ENCODE assay signal across 8 cellular contexts in the genomic region with DNA sequence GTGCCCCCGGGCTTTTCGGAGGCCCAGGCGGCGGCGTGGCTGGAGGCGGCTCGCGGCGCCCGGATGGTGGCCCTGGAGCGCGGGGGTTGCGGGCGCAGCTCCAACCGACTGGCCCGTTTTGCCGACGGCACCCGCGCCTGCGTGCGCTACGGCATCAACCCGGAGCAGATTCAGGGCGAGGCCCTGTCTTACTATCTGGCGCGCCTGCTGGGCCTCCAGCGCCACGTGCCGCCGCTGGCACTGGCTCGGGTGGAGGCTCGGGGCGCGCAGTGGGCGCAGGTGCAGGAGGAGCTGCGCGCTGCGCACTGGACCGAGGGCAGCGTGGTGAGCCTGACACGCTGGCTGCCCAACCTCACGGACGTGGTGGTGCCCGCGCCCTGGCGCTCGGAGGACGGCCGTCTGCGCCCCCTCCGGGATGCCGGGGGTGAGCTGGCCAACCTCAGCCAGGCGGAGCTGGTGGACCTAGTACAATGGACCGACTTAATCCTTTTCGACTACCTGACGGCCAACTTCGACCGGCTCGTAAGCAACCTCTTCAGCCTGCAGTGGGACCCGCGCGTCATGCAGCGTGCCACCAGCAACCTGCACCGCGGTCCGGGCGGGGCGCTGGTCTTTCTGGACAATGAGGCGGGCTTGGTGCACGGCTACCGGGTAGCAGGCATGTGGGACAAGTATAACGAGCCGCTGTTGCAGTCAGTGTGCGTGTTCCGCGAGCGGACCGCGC. TPM values are rescaled to one million over a fixed set of nuclear protein-coding genes. Genes with fewer than 3 reads are reported as not detected.
DNase-seq lines count a peak whose midpoint lies in the region; ATAC-seq and TF ChIP-seq lines count a peak whose summit lies in the region.

No MANE protein-coding gene starts in this region.

- peak overlapping the region; percentile 90 for H3K4me2 ChIP-seq in SK-N-SH

- ATAC-seq in HG03432 (IDR thresholded peaks at IDR 0.05; ENCODE audit: unreplicated experiment): peak; percentile 41
- ATAC-seq in GM18520 (IDR thresholded peaks at IDR 0.05; ENCODE audit: unreplicated experiment): no peak

- TF ChIP-seq EP300 in SK-N-SH (IDR thresholded peaks at IDR 0.05; ENCODE audit: borderline replicate concordance in 1 of 2, low read depth in 1 of 2, low read length in 1 of 2): no peak

- CTCF ChIA-PET in SK-N-SH (lab: Yijun Ruan, JAX): interaction anchor here (0.6 to 3.8 kb wide), 19 partner anchors 9 to 874 kb away, joined by 3 to 34 read pairs (median 4); no protein-coding TSS in a partner anchor

- H3K9me3 ChIP-seq in SK-N-SH (no peaks in the 10 kb centered on the region), endocrine pancreas (ENCODE audit: control insufficient read depth, low read length) (no peaks in the 10 kb centered on the region), mesodermal cell (ENCODE audit: control insufficient read depth, low read length) (no peaks in the 10 kb centered on the region), thyroid gland (no peaks in the 10 kb centered on the region)

- TF ChIP-seq CTCF in SK-N-SH (IDR thresholded peaks at IDR 0.05) (no peak), thyroid gland (IDR thresholded peaks at IDR 0.05) (no peak)

- H4K20me1 ChIP-seq in SK-N-SH (ENCODE audit: insufficient read depth): no peaks in the 10 kb centered on the region

- no peak for TF ChIP-seq RAD21 in SK-N-SH (IDR thresholded peaks at IDR 0.05; ENCODE audit: low read length)

- H3K9ac ChIP-seq in SK-N-SH (peak overlapping the region; percentile 81), endocrine pancreas (ENCODE audit: control insufficient read depth, insufficient read depth, low read length) (peak overlapping the region; percentile 7)

- H3K9me2 ChIP-seq in SK-N-SH: no peaks in the 10 kb centered on the region

- DNase-seq in COLO668 (lab: John Stamatoyannopoulos, UW; ENCODE audit: unreplicated experiment): peak; percentile 84
- peak; percentile 35 for DNase-seq in GM19238 (ENCODE audit: insufficient read length, low spot score)
- DNase-seq in SK-N-SH: peak; percentile 71
- DNase-seq in thyroid gland: peak; percentile 8 to 14

- H3K4me1 ChIP-seq in SK-N-SH (ENCODE audit: control insufficient read depth in 1 of 2, insufficient read depth in 2 of 2, low read depth in 1 of 2, low read length in 1 of 2) (peaks cover 31 to 64% of the 10 kb centered on the region in 2 experiments), endocrine pancreas (ENCODE audit: control insufficient read depth, insufficient read depth, low read length) (peaks cover 6% of the 10 kb centered on the region), mesodermal cell (ENCODE audit: control insufficient read depth, insufficient read depth, low read length, poor library complexity, severe bottlenecking) (peaks cover 45% of the 10 kb centered on the region), thyroid gland (peaks cover 15 to 24% of the 10 kb centered on the region in 2 donors)

- peaks cover 40% of the 10 kb centered on the region for H3K79me2 ChIP-seq in SK-N-SH (ENCODE audit: insufficient read depth)

- peaks cover 50% of the 10 kb centered on the region for H3F3A ChIP-seq in SK-N-SH (replicated peaks; ENCODE audit: insufficient read depth)

- peaks cover 2 to 8% of the 10 kb centered on the region in 2 experiments for H3K36me3 ChIP-seq in SK-N-SH (replicated peaks in 1 of 2; ENCODE audit: control insufficient read depth in 1 of 2, insufficient read depth in 2 of 2, low read length in 1 of 2)
- H3K36me3 ChIP-seq in endocrine pancreas (ENCODE audit: control insufficient read depth, insufficient read depth, low read length): no peaks in the 10 kb centered on the region
- peaks cover 4% of the 10 kb centered on the region for H3K36me3 ChIP-seq in mesodermal cell (ENCODE audit: control insufficient read depth, insufficient read depth, low read length)
- no peaks in the 10 kb centered on the region for H3K36me3 ChIP-seq in thyroid gland

- no peaks in the 10 kb centered on the region for H3K27me3 ChIP-seq in SK-N-SH (ENCODE audit: insufficient read depth)
- H3K27me3 ChIP-seq in endocrine pancreas (ENCODE audit: control insufficient read depth, insufficient read depth, low read length): no peaks in the 10 kb centered on the region
- H3K27me3 ChIP-seq in thyroid gland: peaks cover 18% of the 10 kb centered on the region

- POLR2A ChIA-PET in SK-N-SH (lab: Yijun Ruan, JAX): interaction anchor here (1.1 kb wide), 1 partner anchor 203 kb away, joined by 5 read pairs; no protein-coding TSS in a partner anchor

- H2AFZ ChIP-seq in SK-N-SH (ENCODE audit: low read depth): 0 out of 2 replicates have a peak overlapping the region, but pooled peaks have one; percentile 9

- H3K27ac ChIP-seq in SK-N-SH (ENCODE audit: low read depth in 2 of 2, low read length in 1 of 2) (peak overlapping the region; percentile 64 to 94), mesodermal cell (ENCODE audit: low read depth, low read length, severe bottlenecking) (peak overlapping the region; percentile 95), thyroid gland (peak overlapping the region in 1 of 3 donors; percentile 17)

- TF ChIP-seq POLR2A in thyroid gland (IDR thresholded peaks at IDR 0.05): no peak

- under 1% methylated on average over 25 of the region's 80 CpGs for WGBS in SK-N-SH (ENCODE audit: low lambda C conversion rate)
- 0 to 1% methylated on average over 67 to 76 of the region's 80 CpGs for whole genome bisulfite sequencing in mesodermal cell (ENCODE audit: insufficient coverage in 2 of 2), 2 experiments
- WGBS in thyroid gland, 2 donors: 2 to 4% methylated on average over 11 to 25 of the region's 80 CpGs

- H3K4me3 ChIP-seq in SK-N-SH (ENCODE audit: low read depth in 2 of 2, low read length in 1 of 2) (peak overlapping the region; percentile 71), endocrine pancreas (ENCODE audit: control insufficient read depth, insufficient read depth, low read length) (no peak overlapping the region), mesodermal cell (ENCODE audit: extremely low read depth, insufficient read depth, low read length, poor library complexity, severe bottlenecking) (peak overlapping the region; percentile 75), thyroid gland (replicated peaks in 1 of 3) (peak overlapping the region in 1 of 3 donors; percentile 49)

- intact Hi-C loops in thyroid gland (cut with DNase I): loop anchor here (5.0 to 10.0 kb wide), 2 partner anchors 206 to 648 kb away; no protein-coding TSS in a partner anchor

TF ChIP-seq in SK-N-SH, 30 proteins besides CTCF, POLR2A, EP300 and RAD21:
- TF ChIP-seq, protein P1, sequence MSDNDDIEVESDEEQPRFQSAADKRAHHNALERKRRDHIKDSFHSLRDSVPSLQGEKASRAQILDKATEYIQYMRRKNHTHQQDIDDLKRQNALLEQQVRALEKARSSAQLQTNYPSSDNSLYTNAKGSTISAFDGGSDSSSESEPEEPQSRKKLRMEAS (IDR thresholded peaks at IDR 0.05; ENCODE audit: low read depth): peak; percentile 88
- no peak for TF ChIP-seq EZH2phosphoT487 (IDR thresholded peaks at IDR 0.05; ENCODE audit: borderline replicate concordance, low read depth)
- TF ChIP-seq, protein P2, sequence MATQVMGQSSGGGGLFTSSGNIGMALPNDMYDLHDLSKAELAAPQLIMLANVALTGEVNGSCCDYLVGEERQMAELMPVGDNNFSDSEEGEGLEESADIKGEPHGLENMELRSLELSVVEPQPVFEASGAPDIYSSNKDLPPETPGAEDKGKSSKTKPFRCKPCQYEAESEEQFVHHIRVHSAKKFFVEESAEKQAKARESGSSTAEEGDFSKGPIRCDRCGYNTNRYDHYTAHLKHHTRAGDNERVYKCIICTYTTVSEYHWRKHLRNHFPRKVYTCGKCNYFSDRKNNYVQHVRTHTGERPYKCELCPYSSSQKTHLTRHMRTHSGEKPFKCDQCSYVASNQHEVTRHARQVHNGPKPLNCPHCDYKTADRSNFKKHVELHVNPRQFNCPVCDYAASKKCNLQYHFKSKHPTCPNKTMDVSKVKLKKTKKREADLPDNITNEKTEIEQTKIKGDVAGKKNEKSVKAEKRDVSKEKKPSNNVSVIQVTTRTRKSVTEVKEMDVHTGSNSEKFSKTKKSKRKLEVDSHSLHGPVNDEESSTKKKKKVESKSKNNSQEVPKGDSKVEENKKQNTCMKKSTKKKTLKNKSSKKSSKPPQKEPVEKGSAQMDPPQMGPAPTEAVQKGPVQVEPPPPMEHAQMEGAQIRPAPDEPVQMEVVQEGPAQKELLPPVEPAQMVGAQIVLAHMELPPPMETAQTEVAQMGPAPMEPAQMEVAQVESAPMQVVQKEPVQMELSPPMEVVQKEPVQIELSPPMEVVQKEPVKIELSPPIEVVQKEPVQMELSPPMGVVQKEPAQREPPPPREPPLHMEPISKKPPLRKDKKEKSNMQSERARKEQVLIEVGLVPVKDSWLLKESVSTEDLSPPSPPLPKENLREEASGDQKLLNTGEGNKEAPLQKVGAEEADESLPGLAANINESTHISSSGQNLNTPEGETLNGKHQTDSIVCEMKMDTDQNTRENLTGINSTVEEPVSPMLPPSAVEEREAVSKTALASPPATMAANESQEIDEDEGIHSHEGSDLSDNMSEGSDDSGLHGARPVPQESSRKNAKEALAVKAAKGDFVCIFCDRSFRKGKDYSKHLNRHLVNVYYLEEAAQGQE (IDR thresholded peaks at IDR 0.05; ENCODE audit: low read depth, low read length): peak; percentile 9; the same call in 1 of the 2 replicates
- TF ChIP-seq, protein P3, sequence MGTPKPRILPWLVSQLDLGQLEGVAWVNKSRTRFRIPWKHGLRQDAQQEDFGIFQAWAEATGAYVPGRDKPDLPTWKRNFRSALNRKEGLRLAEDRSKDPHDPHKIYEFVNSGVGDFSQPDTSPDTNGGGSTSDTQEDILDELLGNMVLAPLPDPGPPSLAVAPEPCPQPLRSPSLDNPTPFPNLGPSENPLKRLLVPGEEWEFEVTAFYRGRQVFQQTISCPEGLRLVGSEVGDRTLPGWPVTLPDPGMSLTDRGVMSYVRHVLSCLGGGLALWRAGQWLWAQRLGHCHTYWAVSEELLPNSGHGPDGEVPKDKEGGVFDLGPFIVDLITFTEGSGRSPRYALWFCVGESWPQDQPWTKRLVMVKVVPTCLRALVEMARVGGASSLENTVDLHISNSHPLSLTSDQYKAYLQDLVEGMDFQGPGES (IDR thresholded peaks at IDR 0.05; ENCODE audit: low read depth, low read length): no peak
TF ChIP-seq in SK-N-SH: peak in this region for 2.

RNA-seq across cellular contexts. Expression of a gene that starts 0.9 kb away (rescaled TPM):
- polyA plus RNA-seq in SK-N-SH (2012; rRNA removed): 29.8 and 34.5 TPM in 2 replicates
- polyA plus RNA-seq in SK-N-SH (2012; cell fraction: cytosol; rRNA removed): 20.3 and 27.2 TPM in 2 replicates
- 47.0 and 55.9 TPM in 2 replicates for polyA plus RNA-seq in SK-N-SH (2012; cell fraction: nucleus; rRNA removed)
- 48.8 TPM for polyA plus RNA-seq in mesodermal cell (2013, experiment 1 of 2)
- polyA plus RNA-seq in mesodermal cell (2013, experiment 2 of 2): 38.1 TPM
- total RNA-seq in thyroid gland: 1 to 10 TPM; 1.5 to 5.9 (median 2.9) TPM

RNA-seq across cellular contexts. Expression of a gene that starts 43.4 kb away (rescaled TPM):
- 34.1 and 45.8 TPM in 2 replicates for polyA plus RNA-seq in SK-N-SH (2012; rRNA removed)
- 36.7 and 41.3 TPM in 2 replicates for polyA plus RNA-seq in SK-N-SH (2012; cell fraction: cytosol; rRNA removed)
- polyA plus RNA-seq in SK-N-SH (2012; cell fraction: nucleus; rRNA removed): 47.3 and 58.5 TPM in 2 replicates
- polyA plus RNA-seq in mesodermal cell (2013, experiment 1 of 2): 33.0 TPM
- 32.7 TPM for polyA plus RNA-seq in mesodermal cell (2013, experiment 2 of 2)
- total RNA-seq in thyroid gland: 10 to 100 TPM; 24.6 to 54.2 (median 35.8) TPM

Comparison
In these comparisons a context has a peak if more than half of its experiments do, and no peak if none do; other contexts are left out.
1. DNase-seq: peak in every context shown above with its lines; median percentile 84 in COLO668; 71 in SK-N-SH; 35 in GM19238; 11 in thyroid gland.